In genomic region chr6:11197846-11198245, GRCh38 we compare ENCODE assay signal across 21 cellular contexts. TPM values are rescaled to one million over a fixed set of nuclear protein-coding genes. Genes with fewer than 3 reads are reported as not detected.
DNase-seq lines count a peak whose midpoint lies in the region; ATAC-seq, FAIRE-seq and TF ChIP-seq lines count a peak whose summit lies in the region.
"Had no signal": no experiment of that assay in that cellular context is flagged by ENCODE, and none has a peak within 500 bp of the region (broad histone marks: within the 10 kb centered on the region; RNA-seq: fewer than 3 reads in every experiment).

No MANE protein-coding gene starts in this region.

- H3K36me3 Mint-ChIP-seq in nephron (ENCODE audit: low read depth): peaks cover 63% of the 10 kb centered on the region

- CTCF ChIA-PET in endothelial cell of umbilical vein (lab: Charles Lee): interaction anchor here (1.3 to 2.8 kb wide), 2 partner anchors 9 to 10 kb away, joined by 3 to 6 read pairs; no protein-coding TSS in a partner anchor

- no peak overlapping the region for H3K4me2 ChIP-seq in endothelial cell of umbilical vein (ENCODE audit: insufficient read depth, low read length)

- peaks cover 27% of the 10 kb centered on the region for H3K79me2 ChIP-seq in endothelial cell of umbilical vein (ENCODE audit: control insufficient read depth, insufficient read depth, low read length)

- TF ChIP-seq CTCF in heart right ventricle (IDR thresholded peaks at IDR 0.05): no peak
- no peak for TF ChIP-seq CTCF in endothelial cell of umbilical vein (IDR thresholded peaks at IDR 0.05; ENCODE audit: extremely low read depth in 1 of 2, insufficient read depth in 1 of 2, low read depth in 1 of 2, low read length in 2 of 2)
- no peak for TF ChIP-seq CTCF in nephron (IDR thresholded peaks at IDR 0.05; ENCODE audit: unreplicated experiment in 3 of 3)

- H3K4me3 Mint-ChIP-seq in nephron: no peak overlapping the region
- H3K4me3 Mint-ChIP-seq: H9; stimulated activated effector memory CD8-positive, alpha-beta T cell treated with anti-CD3 and anti-CD28 coated beads, Interleukin-12 subunit alpha, Interleukin-12 subunit beta, amount 100 ng/mL, for 72 hours had no signal

- no peak overlapping the region for H3K4me3 ChIP-seq in heart right ventricle
- H3K4me3 ChIP-seq in endothelial cell of umbilical vein (replicated peaks in 1 of 3; ENCODE audit: insufficient read depth in 1 of 3, low read depth in 1 of 3, low read length in 3 of 3): no peak overlapping the region
- no peak overlapping the region for H3K4me3 ChIP-seq in aorta (ENCODE audit: low read length in 2 of 2)

- no peaks in the 10 kb centered on the region for H4K20me1 ChIP-seq in endothelial cell of umbilical vein (replicated peaks; ENCODE audit: control insufficient read depth, extremely low read depth, insufficient read depth, low read length)

- H3K9me3 ChIP-seq in heart right ventricle: no peaks in the 10 kb centered on the region
- H3K9me3 ChIP-seq in endothelial cell of umbilical vein (replicated peaks; ENCODE audit: control insufficient read depth, insufficient read depth, low read length): no peaks in the 10 kb centered on the region
- H3K9me3 ChIP-seq in aorta (ENCODE audit: control insufficient read depth, low read length): no peaks in the 10 kb centered on the region

- no peaks in the 10 kb centered on the region for H3K9me1 ChIP-seq in endothelial cell of umbilical vein (replicated peaks; ENCODE audit: control insufficient read depth, extremely low read depth, insufficient read depth, low read length)

- H3K27me3 Mint-ChIP-seq in nephron (ENCODE audit: low read depth): no peaks in the 10 kb centered on the region

- H3K4me1 Mint-ChIP-seq in nephron: peaks cover 36% of the 10 kb centered on the region

- peaks cover 2% of the 10 kb centered on the region for H3K9me3 Mint-ChIP-seq in nephron
- H3K9me3 Mint-ChIP-seq: stimulated activated effector memory CD8-positive, alpha-beta T cell treated with anti-CD3 and anti-CD28 coated beads, Interleukin-12 subunit alpha, Interleukin-12 subunit beta, amount 100 ng/mL, for 72 hours had no signal

- no peak overlapping the region for H3K9ac ChIP-seq in endothelial cell of umbilical vein (replicated peaks; ENCODE audit: extremely low read depth, insufficient read depth, low read length)

- dilution Hi-C loops in endothelial cell of umbilical vein (cut with MboI; ENCODE audit: extremely low pct_ligation_motif_present, low sequenced_read_pairs): no loop called here

- H3K27ac Mint-ChIP-seq in nephron: peak overlapping the region in 2 of 3 experiments; percentile 81 to 82

- H3K36me3 ChIP-seq in heart right ventricle (peaks cover 0 to 61% (median 10%) of the 10 kb centered on the region in 9 donors), endothelial cell of umbilical vein (ENCODE audit: control insufficient read depth in 2 of 2, extremely low read depth in 1 of 2, insufficient read depth in 2 of 2, low read length in 2 of 2) (peaks cover 5 to 15% of the 10 kb centered on the region in 2 experiments), aorta (ENCODE audit: control insufficient read depth in 1 of 2, insufficient read depth in 2 of 2, low read length in 1 of 2) (peaks cover 0 to 2% of the 10 kb centered on the region in 2 donors)

- H3K4me1 ChIP-seq in heart right ventricle (peaks cover 2 to 89% (median 66%) of the 10 kb centered on the region in 9 donors), endothelial cell of umbilical vein (ENCODE audit: control insufficient read depth, extremely low read depth, insufficient read depth, low read length) (peaks cover 64% of the 10 kb centered on the region), aorta (ENCODE audit: control insufficient read depth in 1 of 2, insufficient read depth in 2 of 2, low read length in 2 of 2) (peaks cover 13 to 18% of the 10 kb centered on the region in 2 donors)

- intact Hi-C loops in heart right ventricle (cut with DNase I) (loop anchor here in 1 of 10 donors (10.0 kb wide), 1 partner anchor 1307 kb away; no protein-coding TSS in a partner anchor), cardiac septum (cut with DNase I) (no loop called here), endothelial cell of umbilical vein (cut with micrococcal nuclease) (no loop called here), aorta (cut with DNase I) (loop anchor here in 1 of 2 donors (5.0 kb wide), 1 partner anchor 34 kb away; the partner anchor contains the start of gene NEDD9)

- POLR2A ChIA-PET in endothelial cell of umbilical vein (lab: Charles Lee): no interaction called here

- H3K27me3 ChIP-seq in heart right ventricle (no peaks in the 10 kb centered on the region), endothelial cell of umbilical vein (ENCODE audit: control insufficient read depth in 2 of 2, insufficient read depth in 2 of 2, low read length in 2 of 2) (no peaks in the 10 kb centered on the region), aorta (ENCODE audit: control insufficient read depth in 1 of 2, insufficient read depth in 2 of 2, low read length in 1 of 2) (no peaks in the 10 kb centered on the region)

- WGBS in heart right ventricle, 2 donors: 93 to 94% methylated on average over 8 of the region's 8 CpGs
- 10 to 17% methylated on average over 8 of the region's 8 CpGs for WGBS in aorta, 2 donors

- no peak for FAIRE-seq in endothelial cell of umbilical vein (lab: Jason Lieb, UNC)
- FAIRE-seq: endometrium, keratinocyte, TTC549 had no signal

- DNase-seq in heart right ventricle: no peak
- no peak for DNase-seq in cardiac septum (ENCODE audit: low spot score)
- DNase-seq in endothelial cell of umbilical vein (ENCODE audit: low read depth, low spot score): no peak
- no peak for DNase-seq in aorta
- DNase-seq in erythroblast (lab: John Stamatoyannopoulos, UW): no peak
- no peak for DNase-seq in NOMO-1 treated with dmso at 0.1 percent for 144 hours (lab: John Stamatoyannopoulos, UW; ENCODE audit: unreplicated experiment)
- DNase-seq in stimulated activated naive CD4-positive, alpha-beta T cell treated with Interleukin-2 at 50 U/mL for 16 hours (lab: John Stamatoyannopoulos, UW): no peak
- DNase-seq: activated CD8-positive, alpha-beta memory T cell treated with anti-CD3 and anti-CD28 coated beads for 24 hours; activated effector memory CD4-positive, alpha-beta T cell treated with Interleukin-2 at 50 U/mL for 16 hours; DMS53; H9; KBM-7; NCI-H1105 treated with DMSO at 0.1 percent for 48 hours; NCI-H345; SIG-M5 had no signal

- ATAC-seq in heart right ventricle (no peak), aorta (ENCODE audit: low FRiP score) (no peak)
- ATAC-seq: right cardiac atrium; stimulated activated effector memory CD8-positive, alpha-beta T cell treated with anti-CD3 and anti-CD28 coated beads, Interleukin-12 subunit alpha, Interleukin-12 subunit beta, amount 100 ng/mL, for 72 hours had no signal

- TF ChIP-seq POLR2A in endothelial cell of umbilical vein (IDR thresholded peaks at IDR 0.05; ENCODE audit: low read depth, low read length) (no peak), erythroblast (IDR thresholded peaks at IDR 0.05; ENCODE audit: low read length) (no peak)

- H2AFZ ChIP-seq in endothelial cell of umbilical vein (ENCODE audit: low read depth, low read length): no peak overlapping the region

- H3K27ac ChIP-seq in heart right ventricle (peak overlapping the region in 7 of 10 donors; percentile 10 to 80 (median 52)), endothelial cell of umbilical vein (ENCODE audit: insufficient read depth, low read depth, low read length) (peak overlapping the region; percentile 37), aorta (ENCODE audit: low read depth in 1 of 2, low read length in 2 of 2) (peak overlapping the region; percentile 37 to 83)

- BruUV-seq in endothelial cell of umbilical vein (replicated peaks; lab: Mats Ljungman, UMichigan): no TSS peak

TF ChIP-seq in endothelial cell of umbilical vein, 7 proteins besides CTCF, POLR2A, EP300 and RAD21:
- TF ChIP-seq FOS (IDR thresholded peaks at IDR 0.05; ENCODE audit: borderline replicate concordance, insufficient read depth, low read length): no peak
- TF ChIP-seq, protein P1, sequence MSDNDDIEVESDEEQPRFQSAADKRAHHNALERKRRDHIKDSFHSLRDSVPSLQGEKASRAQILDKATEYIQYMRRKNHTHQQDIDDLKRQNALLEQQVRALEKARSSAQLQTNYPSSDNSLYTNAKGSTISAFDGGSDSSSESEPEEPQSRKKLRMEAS (IDR thresholded peaks at IDR 0.05; ENCODE audit: insufficient read depth, insufficient read length): no peak
- TF ChIP-seq POLR2AphosphoS5 (IDR thresholded peaks at IDR 0.05; ENCODE audit: insufficient read depth, low read depth, low read length): no peak
- no peak for TF ChIP-seq JUN (IDR thresholded peaks at IDR 0.05; ENCODE audit: borderline replicate concordance, insufficient read depth, insufficient read length, low read depth)

RNA-seq across cellular contexts. Expression of gene NEDD9, which starts 34.6 kb away (rescaled TPM):
- total RNA-seq in heart right ventricle: 10 to 100 TPM; 10.8 to 34.2 (median 24.6) TPM
- polyA plus RNA-seq in heart right ventricle: 10 to 100 TPM; 18.7 to 19.3 TPM
- 14.1 TPM for total RNA-seq in cardiac septum
- 55.2 and 73.0 TPM in 2 replicates for total RNA-seq in endothelial cell of umbilical vein
- 61.0 and 69.8 TPM in 2 replicates for polyA plus RNA-seq in endothelial cell of umbilical vein
- polyA plus RNA-seq in endothelial cell of umbilical vein (2011; cell fraction: cytosol; rRNA removed): 50.2 and 54.6 TPM in 2 replicates
- polyA plus RNA-seq in endothelial cell of umbilical vein (2011; cell fraction: nucleus; rRNA removed): 129 and 134 TPM in 2 replicates
- 41.1 and 43.9 TPM in 2 replicates for polyA plus RNA-seq in endothelial cell of umbilical vein (2012)
- 132 and 144 TPM in 2 replicates for polyA minus RNA-seq in endothelial cell of umbilical vein
- polyA minus RNA-seq in endothelial cell of umbilical vein (2011; cell fraction: cytosol; rRNA and poly(A)+ RNA removed): 3.8 TPM
- polyA minus RNA-seq in endothelial cell of umbilical vein (2011; cell fraction: nucleus; rRNA and poly(A)+ RNA removed): 133 and 155 TPM in 2 replicates
- 100 to 1,000 TPM in 1 of 2 donors, 10 to 100 TPM in 1; 49.8 to 252 TPM for total RNA-seq in aorta
- polyA plus RNA-seq in aorta: 10 to 100 TPM; 11.3 to 26.9 TPM
